In the genomic region with DNA sequence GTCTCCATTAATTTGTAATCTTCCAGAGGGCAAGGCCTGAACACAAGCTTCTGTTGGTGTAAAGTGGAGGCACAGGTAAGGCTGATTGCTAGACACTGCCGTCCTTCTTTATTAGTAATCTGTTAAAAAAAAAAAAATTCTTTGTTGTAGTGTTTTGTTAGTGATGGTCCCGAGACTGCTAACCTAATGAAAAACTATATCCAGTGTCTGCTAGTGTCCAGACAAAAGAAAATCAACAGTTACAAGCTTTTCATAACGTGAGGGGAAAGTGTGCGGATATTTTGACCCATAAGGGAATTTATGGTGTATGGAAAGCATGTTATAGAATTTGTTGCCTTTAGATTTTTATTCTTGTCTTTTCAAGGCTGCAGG, we compare ENCODE assay signal across 8 cellular contexts. TPM values are rescaled to one million over a fixed set of nuclear protein-coding genes. Genes with fewer than 3 reads are reported as not detected.
DNase-seq lines count a peak whose midpoint lies in the region; ATAC-seq and TF ChIP-seq lines count a peak whose summit lies in the region.

No MANE protein-coding gene starts in this region.

- H3K79me2 ChIP-seq in Loucy (ENCODE audit: insufficient read depth, low read length) (peaks cover 13% of the 10 kb centered on the region), neural cell (replicated peaks; ENCODE audit: insufficient read depth, low read length) (no peaks in the 10 kb centered on the region)

- no peak for TF ChIP-seq EP300 in neural cell (conservative IDR thresholded peaks at IDR 0.05; ENCODE audit: poor library complexity, severe bottlenecking)

- H3K36me3 ChIP-seq in BLaER1 treated with 17β-estradiol and CSF1 and Interleukin-3, amounts not matched to agents 10 nM and 100 nM: no peaks in the 10 kb centered on the region
- H3K36me3 ChIP-seq in Loucy (ENCODE audit: insufficient read depth, low read length) (no peaks in the 10 kb centered on the region), duodenal mucosa (ENCODE audit: control insufficient read depth in 1 of 2, insufficient read depth in 2 of 2, low read length in 2 of 2) (no peaks in the 10 kb centered on the region), neural cell (ENCODE audit: insufficient read depth, low read length) (no peaks in the 10 kb centered on the region)

- peak overlapping the region; percentile 87 to 99 (median 92) for H3K4me2 ChIP-seq in BLaER1 treated with 17β-estradiol and CSF1 and Interleukin-3, amounts not matched to agents 10 nM and 100 nM
- H3K4me2 ChIP-seq in Loucy (ENCODE audit: low read depth, low read length, poor library complexity, severe bottlenecking) (peak overlapping the region; percentile 97), neural cell (ENCODE audit: low read length) (peak overlapping the region; percentile 83)

- DNase-seq in NCI-H128 (lab: John Stamatoyannopoulos, UW; ENCODE audit: unreplicated experiment) (no peak), NCI-H2107 (lab: John Stamatoyannopoulos, UW) (no peak)
- DNase-seq in stimulated activated CD4-positive, alpha-beta T cell treated with anti-CD3 and anti-CD28 coated beads, Interleukin-12 subunit alpha, Interleukin-12 subunit beta, amount 100 ng/mL, for 4 hours: no peak

- H3K4me3 ChIP-seq in BLaER1 treated with 17β-estradiol and CSF1 and Interleukin-3, amounts not matched to agents 10 nM and 100 nM: peak overlapping the region in 9 of 10 experiments; percentile 59 to 88 (median 78); a peak in 17 of 20 replicates
- H3K4me3 ChIP-seq in Loucy (ENCODE audit: low read length, poor library complexity, severe bottlenecking) (peak overlapping the region; percentile 95), duodenal mucosa (ENCODE audit: low read depth in 1 of 2, low read length in 2 of 2) (peak overlapping the region; percentile 83 to 87), neural cell (ENCODE audit: low read length) (peak overlapping the region; percentile 72)

- peaks cover 0 to under 1% (median 0%) of the 10 kb centered on the region in 11 experiments; a peak in 4 of 22 replicates for H4K20me1 ChIP-seq in BLaER1 treated with 17β-estradiol and CSF1 and Interleukin-3, amounts not matched to agents 10 nM and 100 nM
- no peaks in the 10 kb centered on the region for H4K20me1 ChIP-seq in Loucy (ENCODE audit: insufficient read depth, low read length, poor library complexity, severe bottlenecking)
- no peaks in the 10 kb centered on the region for H4K20me1 ChIP-seq in neural cell (ENCODE audit: insufficient read depth)

- H3K4me1 ChIP-seq in BLaER1 treated with 17β-estradiol and CSF1 and Interleukin-3, amounts not matched to agents 10 nM and 100 nM: peaks cover 19 to 24% (median 21%) of the 10 kb centered on the region in 10 experiments
- peaks cover 27% of the 10 kb centered on the region for H3K4me1 ChIP-seq in Loucy (ENCODE audit: insufficient read depth, low read length, poor library complexity, severe bottlenecking)
- H3K4me1 ChIP-seq in duodenal mucosa (ENCODE audit: control insufficient read depth in 1 of 2, insufficient read depth in 2 of 2, low read length in 2 of 2): peaks cover 17 to 21% of the 10 kb centered on the region in 2 donors

- H3F3A ChIP-seq in Loucy (ENCODE audit: low read depth) (peaks cover 3% of the 10 kb centered on the region), neural cell (ENCODE audit: insufficient read depth, low read length, poor library complexity, severe bottlenecking) (no peaks in the 10 kb centered on the region)

- peak overlapping the region; percentile 97 for H2AFZ ChIP-seq in Loucy (ENCODE audit: low read length)
- H2AFZ ChIP-seq in neural cell (ENCODE audit: low read depth, low read length): no peak overlapping the region

- TF ChIP-seq CTCF in Loucy (conservative IDR thresholded peaks at IDR 0.05; ENCODE audit: low read length) (no peak), neural cell (IDR thresholded peaks at IDR 0.05; ENCODE audit: poor library complexity, severe bottlenecking) (no peak)

- peak overlapping the region; percentile 94 to 99 (median 97); a peak in 21 of 22 replicates for H3K9ac ChIP-seq in BLaER1 treated with 17β-estradiol and CSF1 and Interleukin-3, amounts not matched to agents 10 nM and 100 nM
- H3K9ac ChIP-seq in Loucy (ENCODE audit: low read depth, low read length, poor library complexity, severe bottlenecking) (peak overlapping the region; percentile 91), duodenal mucosa (ENCODE audit: low read depth in 1 of 2, low read length in 2 of 2) (peak overlapping the region; percentile 73 to 76), neural cell (ENCODE audit: low read length) (no peak overlapping the region)

- peak overlapping the region in 10 of 11 experiments; percentile 96 to 100 (median 98); a peak in 20 of 22 replicates for H3K27ac ChIP-seq in BLaER1 treated with 17β-estradiol and CSF1 and Interleukin-3, amounts not matched to agents 10 nM and 100 nM
- H3K27ac ChIP-seq in duodenal mucosa (ENCODE audit: low read depth, low read length) (peak overlapping the region; percentile 92), neural cell (ENCODE audit: low read length) (peak overlapping the region; percentile 61)

- H3K9me3 ChIP-seq in BLaER1 treated with 17β-estradiol and CSF1 and Interleukin-3, amounts not matched to agents 10 nM and 100 nM (replicated peaks in 1 of 11): no peaks in the 10 kb centered on the region
- H3K9me3 ChIP-seq in Loucy (ENCODE audit: insufficient read depth, low read depth, low read length) (no peaks in the 10 kb centered on the region), duodenal mucosa (ENCODE audit: control insufficient read depth in 1 of 2, low read length in 2 of 2) (no peaks in the 10 kb centered on the region), neural cell (ENCODE audit: low read length) (no peaks in the 10 kb centered on the region)

- no peaks in the 10 kb centered on the region for H3K27me3 ChIP-seq in BLaER1 treated with 17β-estradiol and CSF1 and Interleukin-3, amounts not matched to agents 10 nM and 100 nM
- H3K27me3 ChIP-seq in Loucy (ENCODE audit: insufficient read depth, low read length, poor library complexity, severe bottlenecking) (no peaks in the 10 kb centered on the region), duodenal mucosa (ENCODE audit: control insufficient read depth in 1 of 2, insufficient read depth in 2 of 2, low read length in 2 of 2) (no peaks in the 10 kb centered on the region), neural cell (ENCODE audit: insufficient read depth, low read depth, low read length) (no peaks in the 10 kb centered on the region)

- no peaks in the 10 kb centered on the region for H3K9me2 ChIP-seq in Loucy (replicated peaks; ENCODE audit: low read depth, low read length)
- no peaks in the 10 kb centered on the region for H3K9me2 ChIP-seq in neural cell (ENCODE audit: insufficient read depth, low read length)

- TF ChIP-seq RAD21 in neural cell (conservative IDR thresholded peaks at IDR 0.05): no peak

- no peak for ATAC-seq in HG02571 (IDR thresholded peaks at IDR 0.05; ENCODE audit: unreplicated experiment)

TF ChIP-seq in neural cell, 6 proteins besides CTCF, POLR2A, EP300 and RAD21:
- no peak for TF ChIP-seq SMC3 (conservative IDR thresholded peaks at IDR 0.05; ENCODE audit: poor library complexity)
- TF ChIP-seq REST (IDR thresholded peaks at IDR 0.05; ENCODE audit: borderline replicate concordance): no peak

RNA-seq across cellular contexts. Expression of gene HIVEP1, which starts 4.2 kb away (rescaled TPM):
- polyA plus RNA-seq in neural cell: 3.6 and 8.0 TPM in 2 replicates
- 26.3 and 39.6 TPM in 2 replicates for polyA minus RNA-seq in neural cell
